ENCODE assay signal across 21 cellular contexts in the genomic region with DNA sequence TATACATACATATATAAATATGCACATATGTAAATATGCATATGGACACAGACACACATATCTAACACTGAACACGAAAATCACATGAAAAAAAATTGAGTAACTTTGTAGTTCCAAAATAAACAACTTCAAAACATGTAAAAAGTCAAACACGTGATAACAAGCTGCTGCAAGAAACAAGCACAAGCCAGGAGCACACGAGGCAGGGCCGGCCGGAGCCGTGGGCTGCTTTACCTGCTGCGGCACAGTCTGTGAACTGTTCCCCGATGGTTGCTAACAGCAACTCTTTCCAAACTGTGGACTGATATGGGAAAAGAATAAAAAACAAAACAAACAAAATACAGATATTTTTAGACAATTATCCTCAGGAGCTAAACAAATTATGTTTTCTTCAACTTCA. TPM values are rescaled to one million over a fixed set of nuclear protein-coding genes. Genes with fewer than 3 reads are reported as not detected.
DNase-seq lines count a peak whose midpoint lies in the region; ATAC-seq and TF ChIP-seq lines count a peak whose summit lies in the region.
"Had no signal": no experiment of that assay in that cellular context is flagged by ENCODE, and none has a peak within 500 bp of the region (broad histone marks: within the 10 kb centered on the region; RNA-seq: fewer than 3 reads in every experiment).

No MANE protein-coding gene starts in this region.

- ATAC-seq in RWPE2 (ENCODE audit: low read depth) (no peak), HG03139 (IDR thresholded peaks at IDR 0.05; ENCODE audit: unreplicated experiment) (no peak), GM18909 (IDR thresholded peaks at IDR 0.05; ENCODE audit: poor library complexity, unreplicated experiment) (no peak)
- ATAC-seq: naive thymus-derived CD4-positive, alpha-beta T cell; psoas muscle had no signal

- H3K36me3 ChIP-seq in RWPE2 (ENCODE audit: low read depth) (no peaks in the 10 kb centered on the region; the same call in 1 of the 2 replicates), esophagus muscularis mucosa (peaks cover 0 to 11% (median 8%) of the 10 kb centered on the region in 4 donors), muscle layer of duodenum (ENCODE audit: control insufficient read depth in 1 of 2, insufficient read depth in 2 of 2, low read length in 2 of 2) (no peaks in the 10 kb centered on the region), testis (ENCODE audit: low read depth, missing control alignments) (no peaks in the 10 kb centered on the region)
- H3K36me3 ChIP-seq: cardiac muscle cell had no signal

- H3K27me3 ChIP-seq in RWPE2 (ENCODE audit: insufficient read depth, poor library complexity, severe bottlenecking) (no peaks in the 10 kb centered on the region), esophagus muscularis mucosa (no peaks in the 10 kb centered on the region), muscle layer of duodenum (ENCODE audit: low read depth, low read length) (no peaks in the 10 kb centered on the region), testis (no peaks in the 10 kb centered on the region)
- H3K27me3 ChIP-seq: cardiac muscle cell had no signal

- H3K4me3 ChIP-seq in RWPE2 (ENCODE audit: severe bottlenecking) (no peak overlapping the region), esophagus muscularis mucosa (no peak overlapping the region), muscle layer of duodenum (ENCODE audit: low read depth in 1 of 2, low read length in 2 of 2) (no peak overlapping the region), testis (no peak overlapping the region)
- H3K4me3 ChIP-seq: cardiac muscle cell, psoas muscle had no signal

- H3K27ac ChIP-seq in RWPE2 (ENCODE audit: poor library complexity, severe bottlenecking) (peak overlapping the region; percentile 78), esophagus muscularis mucosa (replicated peaks in 1 of 4) (peak overlapping the region; percentile 54 to 71 (median 66)), muscle layer of duodenum (ENCODE audit: low read length) (peak overlapping the region; percentile 41), testis (peak overlapping the region; percentile 68 to 71)
- H3K27ac ChIP-seq: cardiac muscle cell, psoas muscle had no signal

- 55% methylated on average over 8 of the region's 8 CpGs for WGBS in esophagus muscularis mucosa
- 17 to 41% methylated on average over 8 of the region's 8 CpGs for WGBS in testis, 2 donors

- TF ChIP-seq CTCF in RWPE2 (IDR thresholded peaks at IDR 0.05; ENCODE audit: poor library complexity, severe bottlenecking) (no peak), esophagus muscularis mucosa (IDR thresholded peaks at IDR 0.05) (no peak), testis (IDR thresholded peaks at IDR 0.05) (no peak)

- H3K9me3 ChIP-seq in RWPE2 (ENCODE audit: severe bottlenecking), result no peaks in the 10 kb centered on the region
- H3K9me3 ChIP-seq in esophagus muscularis mucosa, result no peaks in the 10 kb centered on the region
- H3K9me3 ChIP-seq in muscle layer of duodenum (ENCODE audit: control insufficient read depth in 1 of 2, low read length in 2 of 2), result no peaks in the 10 kb centered on the region
- no peaks in the 10 kb centered on the region for H3K9me3 ChIP-seq in testis
- H3K9me3 ChIP-seq: psoas muscle had no signal

- TF ChIP-seq EP300 in esophagus muscularis mucosa (IDR thresholded peaks at IDR 0.05), result no peak

- DNase-seq in RWPE2 (ENCODE audit: low spot score) (no peak), esophagus muscularis mucosa (ENCODE audit: extremely low spot score) (no peak), testis (peak; percentile 57), MV-4-11 (lab: John Stamatoyannopoulos, UW) (no peak)
- DNase-seq in stimulated activated naive CD4-positive, alpha-beta T cell treated with Interleukin-2 at 50 U/mL for 16 hours (lab: John Stamatoyannopoulos, UW), result no peak
- DNase-seq: activated CD4-positive, CD25-positive, alpha-beta regulatory T cell treated with anti-CD3 and anti-CD28 coated beads, Interleukin-2, amount 50 U/mL, for 72 hours; CD8-positive, alpha-beta memory T cell; DND-41; glutamatergic neuron; Kasumi-1; naive thymus-derived CD4-positive, alpha-beta T cell; NCI-H1092; NCI-H2081; NCI-H446 treated with DMSO at 0.1 percent for 48 hours; psoas muscle; stimulated activated CD4-positive, alpha-beta T cell treated with anti-CD3 and anti-CD28 coated beads, Interleukin-4, amount 100 ng/mL, for 24 hours; substantia nigra had no signal

- intact Hi-C loops in esophagus muscularis mucosa (cut with DNase I), result no loop called here
- intact Hi-C loops in testis (cut with DNase I; ENCODE audit: low total_unique reads), result no loop called here

- H3K4me1 ChIP-seq in RWPE2 (ENCODE audit: insufficient read depth, poor library complexity, severe bottlenecking), result peaks cover 47% of the 10 kb centered on the region
- peaks cover 13 to 63% (median 49%) of the 10 kb centered on the region in 4 donors for H3K4me1 ChIP-seq in esophagus muscularis mucosa
- H3K4me1 ChIP-seq in muscle layer of duodenum (ENCODE audit: control insufficient read depth in 1 of 2, insufficient read depth in 2 of 2, low read length in 2 of 2), result peaks cover 26 to 39% of the 10 kb centered on the region in 2 donors
- H3K4me1 ChIP-seq in testis, result peaks cover 56% of the 10 kb centered on the region

- TF ChIP-seq POLR2A in esophagus muscularis mucosa (IDR thresholded peaks at IDR 0.05; ENCODE audit: low read depth) (no peak), testis (IDR thresholded peaks at IDR 0.05) (no peak)

RNA-seq across cellular contexts. Expression of gene EIF4E3, which starts 31.6 kb away (rescaled TPM):
- total RNA-seq in esophagus muscularis mucosa, result 10 to 100 TPM; 36.2 to 51.9 (median 39.4) TPM
- total RNA-seq in testis, result 10 to 100 TPM; 15.4 to 17.4 TPM
- 10.4 TPM for polyA plus RNA-seq in testis (ENCODE audit: insufficient read depth, low read depth, low replicate concordance)
